Comparison of ENCODE assay signal across 9 cellular contexts in the genomic region with DNA sequence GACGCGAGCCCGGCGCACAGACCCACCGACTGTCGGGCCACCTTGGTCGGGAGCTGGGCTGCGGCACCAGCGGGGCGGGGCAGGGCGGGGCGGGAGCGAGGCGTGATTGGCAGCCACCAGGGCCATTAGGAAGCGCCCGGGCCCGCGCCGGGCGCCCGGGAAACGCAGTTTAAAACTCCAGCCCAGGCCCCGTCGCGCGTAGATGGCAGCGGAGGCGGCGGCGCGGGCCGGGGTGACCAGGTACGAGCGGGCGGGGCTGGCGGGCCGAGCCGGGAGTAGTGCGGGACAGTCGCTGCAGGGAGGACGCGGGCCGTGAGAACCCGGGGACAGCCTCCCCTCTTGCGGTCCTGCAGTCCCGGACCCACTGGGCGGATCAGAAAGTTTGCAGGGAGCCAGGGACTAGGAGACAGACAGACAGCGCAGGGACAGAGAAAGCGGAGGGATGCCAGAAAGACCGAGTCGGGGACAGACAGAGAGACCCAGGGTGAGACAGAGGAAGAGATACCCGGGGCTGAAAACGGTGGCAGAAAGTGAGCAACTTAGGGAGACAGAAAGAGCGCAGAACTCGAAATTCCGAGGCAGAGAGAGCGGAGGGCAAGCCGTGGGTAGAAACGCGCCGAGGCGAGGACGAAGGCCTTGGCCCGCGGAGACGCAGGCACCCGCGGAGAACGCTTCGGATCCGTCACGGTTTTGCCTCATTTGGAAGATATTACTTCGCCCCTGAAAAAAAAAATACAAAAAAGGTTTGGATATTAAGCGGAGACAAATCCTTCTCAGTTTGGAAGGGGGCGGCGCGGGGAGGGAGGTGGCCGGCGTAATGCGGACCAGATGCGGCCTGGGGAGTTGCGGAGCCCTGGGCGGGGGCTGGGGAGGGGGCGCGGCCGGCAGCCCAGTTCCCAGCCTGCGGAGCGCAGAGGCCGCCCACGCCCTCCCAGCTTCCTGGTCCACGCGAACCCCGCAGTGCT. TPM values are rescaled to one million over a fixed set of nuclear protein-coding genes. Genes with fewer than 3 reads are reported as not detected.
DNase-seq lines count a peak whose midpoint lies in the region; ATAC-seq, FAIRE-seq and TF ChIP-seq lines count a peak whose summit lies in the region.
"Had no signal": no experiment of that assay in that cellular context is flagged by ENCODE, and none has a peak within 500 bp of the region (broad histone marks: within the 10 kb centered on the region; RNA-seq: fewer than 3 reads in every experiment).

A gene (plus strand): TSS at position 199 of the 965 bp plus-strand sequence. CDS start 17,175 bp downstream, outside the sequence.

- no peaks in the 10 kb centered on the region for H3K9me1 ChIP-seq in endothelial cell of umbilical vein (replicated peaks; ENCODE audit: control insufficient read depth, extremely low read depth, insufficient read depth, low read length)

- TF ChIP-seq POLR2A in endothelial cell of umbilical vein (IDR thresholded peaks at IDR 0.05; ENCODE audit: low read depth, low read length), result no peak

- no peak within 1 kb of the TSS for H3K4me3 ChIP-seq in endothelial cell of umbilical vein (replicated peaks in 1 of 3; ENCODE audit: insufficient read depth in 1 of 3, low read depth in 1 of 3, low read length in 3 of 3)

- H3K9me3 ChIP-seq in endothelial cell of umbilical vein (replicated peaks; ENCODE audit: control insufficient read depth, insufficient read depth, low read length), result no peaks in the 10 kb centered on the region

- no peaks in the 10 kb centered on the region for H3K79me2 ChIP-seq in endothelial cell of umbilical vein (ENCODE audit: control insufficient read depth, insufficient read depth, low read length)

- dilution Hi-C loops in endothelial cell of umbilical vein (cut with MboI; ENCODE audit: extremely low pct_ligation_motif_present, low sequenced_read_pairs), result loop anchor here (10.0 kb wide), 1 partner anchor 55 kb away; no protein-coding TSS in a partner anchor

- intact Hi-C loops in endothelial cell of umbilical vein (cut with micrococcal nuclease) (no loop called here), natural killer cell (cut with micrococcal nuclease) (no loop called here)

- peaks cover 93% of the 10 kb centered on the region for H3K27me3 Mint-ChIP-seq in T-helper 1 cell treated with Interleukin-12 subunit alpha and Interleukin-12 subunit beta and Interleukin-4 antibody, amounts not matched to agents 30 μg/mL and 1 μg/mL, for 36 hours (ENCODE audit: low read depth)
- H3K27me3 Mint-ChIP-seq in natural killer cell (ENCODE audit: low read depth in 2 of 2), result peaks cover 79% of the 10 kb centered on the region in 2 donors

- H2AFZ ChIP-seq in endothelial cell of umbilical vein (ENCODE audit: low read depth, low read length), result no peak within 1 kb of the TSS

- no peak for TF ChIP-seq CTCF in endothelial cell of umbilical vein (IDR thresholded peaks at IDR 0.05; ENCODE audit: extremely low read depth in 1 of 2, insufficient read depth in 1 of 2, low read depth in 1 of 2, low read length in 2 of 2)
- no peak for TF ChIP-seq CTCF in natural killer cell (IDR thresholded peaks at IDR 0.05)

- H3K27me3 ChIP-seq in endothelial cell of umbilical vein (ENCODE audit: control insufficient read depth in 2 of 2, insufficient read depth in 2 of 2, low read length in 2 of 2), result peaks cover 88 to 93% of the 10 kb centered on the region in 2 experiments

- no peak within 1 kb of the TSS for H3K9ac ChIP-seq in endothelial cell of umbilical vein (replicated peaks; ENCODE audit: extremely low read depth, insufficient read depth, low read length)

- no TSS peak for BruUV-seq in endothelial cell of umbilical vein (replicated peaks; lab: Mats Ljungman, UMichigan)

- peak within 1 kb of the TSS; percentile 62 for H3K27ac Mint-ChIP-seq in T-helper 1 cell treated with Interleukin-12 subunit alpha and Interleukin-12 subunit beta and Interleukin-4 antibody, amounts not matched to agents 30 μg/mL and 1 μg/mL, for 36 hours
- no peak within 1 kb of the TSS for H3K27ac Mint-ChIP-seq in natural killer cell

- H3K9me3 Mint-ChIP-seq in T-helper 1 cell treated with Interleukin-12 subunit alpha and Interleukin-12 subunit beta and Interleukin-4 antibody, amounts not matched to agents 30 μg/mL and 1 μg/mL, for 36 hours, result no peaks in the 10 kb centered on the region
- H3K9me3 Mint-ChIP-seq in natural killer cell, result no peaks in the 10 kb centered on the region

- H3K36me3 ChIP-seq in endothelial cell of umbilical vein (ENCODE audit: control insufficient read depth in 2 of 2, extremely low read depth in 1 of 2, insufficient read depth in 2 of 2, low read length in 2 of 2), result no peaks in the 10 kb centered on the region

- no peaks in the 10 kb centered on the region for H4K20me1 ChIP-seq in endothelial cell of umbilical vein (replicated peaks; ENCODE audit: control insufficient read depth, extremely low read depth, insufficient read depth, low read length)

- no peak within 1 kb of the TSS for H3K27ac ChIP-seq in endothelial cell of umbilical vein (ENCODE audit: insufficient read depth, low read depth, low read length)

- no peaks in the 10 kb centered on the region for H3K4me1 ChIP-seq in endothelial cell of umbilical vein (ENCODE audit: control insufficient read depth, extremely low read depth, insufficient read depth, low read length)

- H3K4me2 ChIP-seq in endothelial cell of umbilical vein (ENCODE audit: insufficient read depth, low read length), result no peak within 1 kb of the TSS

- H3K4me3 Mint-ChIP-seq in T-helper 1 cell treated with Interleukin-12 subunit alpha and Interleukin-12 subunit beta and Interleukin-4 antibody, amounts not matched to agents 30 μg/mL and 1 μg/mL, for 36 hours, result peak within 1 kb of the TSS; percentile 82
- peak within 1 kb of the TSS; percentile 31 for H3K4me3 Mint-ChIP-seq in natural killer cell

- no peak for FAIRE-seq in endothelial cell of umbilical vein (lab: Jason Lieb, UNC)

- H3K36me3 Mint-ChIP-seq in T-helper 1 cell treated with Interleukin-12 subunit alpha and Interleukin-12 subunit beta and Interleukin-4 antibody, amounts not matched to agents 30 μg/mL and 1 μg/mL, for 36 hours (ENCODE audit: low read depth), result peaks cover 3% of the 10 kb centered on the region
- no peaks in the 10 kb centered on the region for H3K36me3 Mint-ChIP-seq in natural killer cell

- POLR2A ChIA-PET in endothelial cell of umbilical vein (lab: Charles Lee), result no interaction called here

- CTCF ChIA-PET in endothelial cell of umbilical vein (lab: Charles Lee), result no interaction called here

- peak; percentile 55 for DNase-seq in COLO668 (lab: John Stamatoyannopoulos, UW; ENCODE audit: unreplicated experiment)
- DNase-seq in HK-2 (ENCODE audit: unreplicated experiment), result peak; percentile 68
- DNase-seq in endothelial cell of umbilical vein (ENCODE audit: low read depth, low spot score), result no peak
- DNase-seq in natural killer cell, result no peak
- no peak for DNase-seq in activated CD4-positive, CD25-positive, alpha-beta regulatory T cell (lab: John Stamatoyannopoulos, UW)
- DNase-seq in GF-D8 (lab: John Stamatoyannopoulos, UW), result no peak

- ATAC-seq in natural killer cell (peak in 1 of 3 donors; percentile 28), HG03439 (IDR thresholded peaks at IDR 0.05; ENCODE audit: unreplicated experiment) (no peak)

- peaks cover 12% of the 10 kb centered on the region for H3K4me1 Mint-ChIP-seq in T-helper 1 cell treated with Interleukin-12 subunit alpha and Interleukin-12 subunit beta and Interleukin-4 antibody, amounts not matched to agents 30 μg/mL and 1 μg/mL, for 36 hours (ENCODE audit: low read depth)
- H3K4me1 Mint-ChIP-seq in natural killer cell, result peaks cover 6 to 12% of the 10 kb centered on the region in 2 donors

TF ChIP-seq in endothelial cell of umbilical vein, 7 proteins besides CTCF, POLR2A, EP300 and RAD21:
- TF ChIP-seq EZH2 (IDR thresholded peaks at IDR 0.05; ENCODE audit: borderline replicate concordance, low read depth, low read length, severe bottlenecking), result peak; percentile 42
- no peak for TF ChIP-seq FOS (IDR thresholded peaks at IDR 0.05; ENCODE audit: borderline replicate concordance, insufficient read depth, low read length)

RNA-seq across cellular contexts. Expression of the gene that starts here (rescaled TPM):
- total RNA-seq in endothelial cell of umbilical vein, result not detected in 2 replicates
- polyA plus RNA-seq in endothelial cell of umbilical vein, result not detected in 2 replicates
- polyA plus RNA-seq in endothelial cell of umbilical vein (2011; cell fraction: cytosol; rRNA removed), result not detected in 2 replicates
- polyA plus RNA-seq in endothelial cell of umbilical vein (2011; cell fraction: nucleus; rRNA removed), result not detected in 2 replicates
- polyA plus RNA-seq in endothelial cell of umbilical vein (2012), result not detected in 2 replicates
- polyA minus RNA-seq in endothelial cell of umbilical vein, result 0.51 and 0.62 TPM in 2 replicates
- polyA minus RNA-seq in endothelial cell of umbilical vein (2011; cell fraction: cytosol; rRNA and poly(A)+ RNA removed), result 1.2 TPM
- polyA minus RNA-seq in endothelial cell of umbilical vein (2011; cell fraction: nucleus; rRNA and poly(A)+ RNA removed), result not detected in 2 replicates
- total RNA-seq in natural killer cell, result not detected
- total RNA-seq: glomerular endothelial cell had no signal

Comparison
In these comparisons a context has a peak if more than half of its experiments do, and no peak if none do; other contexts are left out.
1. DNase-seq: peak in COLO668 (single experiment) and HK-2 (single experiment); none in endothelial cell of umbilical vein (single experiment), natural killer cell (single experiment), activated CD4-positive, CD25-positive, alpha-beta regulatory T cell (0 of 4) and GF-D8 (single experiment).